7 cellular contexts compared by ENCODE assay signal in genomic region chr2:87634106-87634505, GRCh38.
DNase-seq lines count a peak whose midpoint lies in the region; ATAC-seq lines count a peak whose summit lies in the region.
"Not testable (repeated sequence)": the region's sequence is repeated elsewhere in the genome, so short reads cannot be mapped to it uniquely, and the experiment has no call there.

No MANE protein-coding gene starts in this region.

- not testable (repeated sequence) for H3K36me3 Mint-ChIP-seq in T-helper 1 cell treated with Interleukin-12 subunit alpha and Interleukin-12 subunit beta and Interleukin-4 antibody, amounts not matched to agents 30 μg/mL and 1 μg/mL, for 36 hours (ENCODE audit: low read depth); activated T-helper 2 cell treated with anti-CD3 and anti-CD28 coated beads, Interferon-gamma antibody, Interleukin-2, Interleukin-4, amounts not matched to agents 10 μg/mL and 5 μg/mL and 100 μg/mL, durations not matched to agents 14 hours and 24 hours and 36 hours (ENCODE audit: low read depth); activated naive CD8-positive, alpha-beta T cell; natural killer cell treated with Interleukin-12 subunit alpha and Interleukin-12 subunit beta and Interleukin-15 and Interleukin-18, amount 100 ng/mL, for 72 hours; stimulated activated effector memory CD8-positive, alpha-beta T cell treated with anti-CD3 and anti-CD28 coated beads, Interleukin-12 subunit alpha, Interleukin-12 subunit beta, amount 100 ng/mL, for 72 hours

- intact Hi-C loops in activated T-helper 2 cell treated with anti-CD3 and anti-CD28 coated beads, Interferon-gamma antibody, Interleukin-2, Interleukin-4, amounts not matched to agents 10 μg/mL and 5 μg/mL and 100 μg/mL, durations not matched to agents 14 hours and 24 hours and 36 hours (cut with micrococcal nuclease), result not testable (repeated sequence)

- peak; percentile 32 to 47 for DNase-seq in activated CD4-positive, alpha-beta T cell treated with anti-CD3 and anti-CD28 coated beads, Interleukin-2, amount 50 U/mL, for 48 hours
- DNase-seq in activated CD8-positive, alpha-beta memory T cell treated with anti-CD3 and anti-CD28 coated beads, Interleukin-2, amount 50 U/mL, for 48 hours, result peak; percentile 61
- not testable (repeated sequence) for DNase-seq in activated T-helper 2 cell treated with anti-CD3 and anti-CD28 coated beads, Interferon-gamma antibody, Interleukin-2, Interleukin-4, amounts not matched to agents 10 μg/mL and 5 μg/mL and 100 μg/mL, durations not matched to agents 14 hours and 24 hours and 36 hours (ENCODE audit: low spot score); natural killer cell treated with Interleukin-12 subunit alpha and Interleukin-12 subunit beta and Interleukin-15 and Interleukin-18, amount 100 ng/mL, for 72 hours (ENCODE audit: low spot score); stimulated activated effector memory CD8-positive, alpha-beta T cell treated with anti-CD3 and anti-CD28 coated beads, Interleukin-12 subunit alpha, Interleukin-12 subunit beta, amount 100 ng/mL, for 72 hours (ENCODE audit: low spot score in 2 of 2)

- peak overlapping the region; percentile 68 for H3K27ac Mint-ChIP-seq in T-helper 1 cell treated with Interleukin-12 subunit alpha and Interleukin-12 subunit beta and Interleukin-4 antibody, amounts not matched to agents 30 μg/mL and 1 μg/mL, for 36 hours
- peak overlapping the region; percentile 90 for H3K27ac Mint-ChIP-seq in activated T-helper 2 cell treated with anti-CD3 and anti-CD28 coated beads, Interferon-gamma antibody, Interleukin-2, Interleukin-4, amounts not matched to agents 10 μg/mL and 5 μg/mL and 100 μg/mL, durations not matched to agents 14 hours and 24 hours and 36 hours
- H3K27ac Mint-ChIP-seq in activated naive CD8-positive, alpha-beta T cell, result peak overlapping the region; percentile 94
- H3K27ac Mint-ChIP-seq in natural killer cell treated with Interleukin-12 subunit alpha and Interleukin-12 subunit beta and Interleukin-15 and Interleukin-18, amount 100 ng/mL, for 72 hours, result not testable (repeated sequence)
- peak overlapping the region; percentile 89 for H3K27ac Mint-ChIP-seq in stimulated activated effector memory CD8-positive, alpha-beta T cell treated with anti-CD3 and anti-CD28 coated beads, Interleukin-12 subunit alpha, Interleukin-12 subunit beta, amount 100 ng/mL, for 72 hours

- H3K4me1 Mint-ChIP-seq in T-helper 1 cell treated with Interleukin-12 subunit alpha and Interleukin-12 subunit beta and Interleukin-4 antibody, amounts not matched to agents 30 μg/mL and 1 μg/mL, for 36 hours (ENCODE audit: low read depth), result peaks cover 12% of the 10 kb centered on the region
- H3K4me1 Mint-ChIP-seq in activated T-helper 2 cell treated with anti-CD3 and anti-CD28 coated beads, Interferon-gamma antibody, Interleukin-2, Interleukin-4, amounts not matched to agents 10 μg/mL and 5 μg/mL and 100 μg/mL, durations not matched to agents 14 hours and 24 hours and 36 hours (ENCODE audit: low read depth), result peaks cover 18% of the 10 kb centered on the region
- peaks cover 19% of the 10 kb centered on the region for H3K4me1 Mint-ChIP-seq in activated naive CD8-positive, alpha-beta T cell (ENCODE audit: low read depth)
- H3K4me1 Mint-ChIP-seq in natural killer cell treated with Interleukin-12 subunit alpha and Interleukin-12 subunit beta and Interleukin-15 and Interleukin-18, amount 100 ng/mL, for 72 hours (ENCODE audit: low read depth in 2 of 2); stimulated activated effector memory CD8-positive, alpha-beta T cell treated with anti-CD3 and anti-CD28 coated beads, Interleukin-12 subunit alpha, Interleukin-12 subunit beta, amount 100 ng/mL, for 72 hours: not testable (repeated sequence)

- not testable (repeated sequence) for H3K27me3 Mint-ChIP-seq in T-helper 1 cell treated with Interleukin-12 subunit alpha and Interleukin-12 subunit beta and Interleukin-4 antibody, amounts not matched to agents 30 μg/mL and 1 μg/mL, for 36 hours (ENCODE audit: low read depth); activated T-helper 2 cell treated with anti-CD3 and anti-CD28 coated beads, Interferon-gamma antibody, Interleukin-2, Interleukin-4, amounts not matched to agents 10 μg/mL and 5 μg/mL and 100 μg/mL, durations not matched to agents 14 hours and 24 hours and 36 hours (ENCODE audit: low read depth); activated naive CD8-positive, alpha-beta T cell; natural killer cell treated with Interleukin-12 subunit alpha and Interleukin-12 subunit beta and Interleukin-15 and Interleukin-18, amount 100 ng/mL, for 72 hours

- ATAC-seq in natural killer cell treated with Interleukin-12 subunit alpha and Interleukin-12 subunit beta and Interleukin-15 and Interleukin-18, amount 100 ng/mL, for 72 hours, result peak; percentile 61 to 78
- peak; percentile 76 for ATAC-seq in stimulated activated effector memory CD8-positive, alpha-beta T cell treated with anti-CD3 and anti-CD28 coated beads, Interleukin-12 subunit alpha, Interleukin-12 subunit beta, amount 100 ng/mL, for 72 hours

- H3K4me3 Mint-ChIP-seq in T-helper 1 cell treated with Interleukin-12 subunit alpha and Interleukin-12 subunit beta and Interleukin-4 antibody, amounts not matched to agents 30 μg/mL and 1 μg/mL, for 36 hours; activated T-helper 2 cell treated with anti-CD3 and anti-CD28 coated beads, Interferon-gamma antibody, Interleukin-2, Interleukin-4, amounts not matched to agents 10 μg/mL and 5 μg/mL and 100 μg/mL, durations not matched to agents 14 hours and 24 hours and 36 hours (ENCODE audit: low read depth); activated naive CD8-positive, alpha-beta T cell; natural killer cell treated with Interleukin-12 subunit alpha and Interleukin-12 subunit beta and Interleukin-15 and Interleukin-18, amount 100 ng/mL, for 72 hours: not testable (repeated sequence)
- H3K4me3 Mint-ChIP-seq in stimulated activated effector memory CD8-positive, alpha-beta T cell treated with anti-CD3 and anti-CD28 coated beads, Interleukin-12 subunit alpha, Interleukin-12 subunit beta, amount 100 ng/mL, for 72 hours, result peak overlapping the region; percentile 43

- H3K9me3 Mint-ChIP-seq in T-helper 1 cell treated with Interleukin-12 subunit alpha and Interleukin-12 subunit beta and Interleukin-4 antibody, amounts not matched to agents 30 μg/mL and 1 μg/mL, for 36 hours; activated T-helper 2 cell treated with anti-CD3 and anti-CD28 coated beads, Interferon-gamma antibody, Interleukin-2, Interleukin-4, amounts not matched to agents 10 μg/mL and 5 μg/mL and 100 μg/mL, durations not matched to agents 14 hours and 24 hours and 36 hours; activated naive CD8-positive, alpha-beta T cell (ENCODE audit: low read depth); natural killer cell treated with Interleukin-12 subunit alpha and Interleukin-12 subunit beta and Interleukin-15 and Interleukin-18, amount 100 ng/mL, for 72 hours; stimulated activated effector memory CD8-positive, alpha-beta T cell treated with anti-CD3 and anti-CD28 coated beads, Interleukin-12 subunit alpha, Interleukin-12 subunit beta, amount 100 ng/mL, for 72 hours: not testable (repeated sequence)
